ENCODE assay signal across 17 cellular contexts in the genomic region with DNA sequence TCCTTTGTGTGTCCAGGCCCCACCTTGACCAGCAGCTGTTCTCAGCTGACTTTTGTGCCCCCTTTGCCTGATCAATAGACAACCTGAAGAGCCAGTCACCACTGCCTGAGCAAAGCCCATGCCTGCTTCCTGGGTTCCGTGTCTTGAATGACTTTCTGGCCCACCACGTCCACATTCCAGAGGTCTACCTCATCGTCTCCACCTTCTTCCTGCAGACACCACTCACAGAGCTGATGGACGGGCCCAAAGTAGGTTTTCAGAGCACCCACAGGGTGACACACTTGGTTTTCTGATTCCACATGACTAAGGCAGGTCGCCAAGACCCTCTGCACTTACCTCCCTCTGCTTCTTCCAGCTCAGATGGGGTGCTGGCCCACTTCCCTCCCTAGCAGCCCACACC.
DNase-seq lines count a peak whose midpoint lies in the region; ATAC-seq and TF ChIP-seq lines count a peak whose summit lies in the region.
"Had no signal": no experiment of that assay in that cellular context is flagged by ENCODE, and none has a peak within 500 bp of the region (broad histone marks: within the 10 kb centered on the region; RNA-seq: fewer than 3 reads in every experiment).

No MANE protein-coding gene starts in this region.

- TF ChIP-seq CTCF in AG10803 (conservative IDR thresholded peaks at IDR 0.05; ENCODE audit: low read length) (no peak), HFFc6 (IDR thresholded peaks at IDR 0.05) (no peak), RWPE2 (IDR thresholded peaks at IDR 0.05; ENCODE audit: poor library complexity, severe bottlenecking) (no peak), lower leg skin (IDR thresholded peaks at IDR 0.05) (no peak)

- H3K36me3 Mint-ChIP-seq in HFFc6 (ENCODE audit: low read depth), result no peaks in the 10 kb centered on the region

- peaks cover 25% of the 10 kb centered on the region for H3K4me1 Mint-ChIP-seq in HFFc6 (ENCODE audit: low read depth)

- peaks cover 4% of the 10 kb centered on the region for H3K4me1 ChIP-seq in RWPE2 (ENCODE audit: insufficient read depth, poor library complexity, severe bottlenecking)

- no peak overlapping the region; the same call in 1 of the 2 replicates for H3K4me3 Mint-ChIP-seq in HFFc6

- H3K36me3 ChIP-seq in RWPE2 (ENCODE audit: low read depth), result no peaks in the 10 kb centered on the region

- DNase-seq in AG10803 (ENCODE audit: low read depth), result peak; percentile 13
- DNase-seq in HFFc6, result peak; percentile 12
- no peak for DNase-seq in RWPE2 (ENCODE audit: low spot score)
- peak; percentile 93 for DNase-seq in kidney tubule cell (ENCODE audit: low spot score)
- DNase-seq in lower leg skin (ENCODE audit: low spot score in 2 of 2), result no peak
- no peak for DNase-seq in NCI-H526 (lab: John Stamatoyannopoulos, UW)
- DNase-seq in DMS114 treated with DMSO at 0.1 percent for 48 hours (lab: John Stamatoyannopoulos, UW; ENCODE audit: unreplicated experiment), result no peak
- DNase-seq: DMS 273 treated with DMSO at 0.1 percent for 48 hours, Karpas-422, NCI-H1417, NCI-H1930, NCI-H2171, NCI-H446 treated with DMSO at 0.1 percent for 48 hours, NCI-H82 had no signal

- H3K27me3 ChIP-seq in RWPE2 (ENCODE audit: insufficient read depth, poor library complexity, severe bottlenecking), result no peaks in the 10 kb centered on the region
- H3K27me3 ChIP-seq: BLaER1 treated with 17β-estradiol and CSF1 and Interleukin-3, amounts not matched to agents 10 nM and 100 nM had no signal

- peak overlapping the region; percentile 33 for H3K27ac ChIP-seq in RWPE2 (ENCODE audit: poor library complexity, severe bottlenecking)
- H3K27ac ChIP-seq: BLaER1 treated with 17β-estradiol and CSF1 and Interleukin-3, amounts not matched to agents 10 nM and 100 nM had no signal

- WGBS in lower leg skin, 2 donors, result 86 to 91% methylated on average over 5 of the region's 5 CpGs

- no peak for TF ChIP-seq POLR2A in lower leg skin (IDR thresholded peaks at IDR 0.05)

- intact Hi-C loops in lower leg skin (cut with DNase I; ENCODE audit: low total_unique reads), result no loop called here

- no peaks in the 10 kb centered on the region for H3K9me3 ChIP-seq in RWPE2 (ENCODE audit: severe bottlenecking)
- H3K9me3 ChIP-seq: BLaER1 treated with 17β-estradiol and CSF1 and Interleukin-3, amounts not matched to agents 10 nM and 100 nM had no signal

- H3K9me3 Mint-ChIP-seq in HFFc6, result no peaks in the 10 kb centered on the region

- peaks cover 11% of the 10 kb centered on the region for H3K27me3 Mint-ChIP-seq in HFFc6 (ENCODE audit: insufficient read depth)

- peak; percentile 79 for ATAC-seq in RWPE2 (ENCODE audit: low read depth)
- ATAC-seq in HG02642 (IDR thresholded peaks at IDR 0.05; ENCODE audit: poor library complexity, unreplicated experiment), result no peak
- ATAC-seq: GM12878 had no signal

- no peak overlapping the region for H3K4me3 ChIP-seq in AG10803 (ENCODE audit: low read length)
- no peak overlapping the region for H3K4me3 ChIP-seq in RWPE2 (ENCODE audit: severe bottlenecking)
- no peak overlapping the region for H3K4me3 ChIP-seq in lower leg skin (ENCODE audit: low read depth, poor library complexity, severe bottlenecking)
- H3K4me3 ChIP-seq: BLaER1 treated with 17β-estradiol and CSF1 and Interleukin-3, amounts not matched to agents 10 nM and 100 nM; GM12878 had no signal

- H3K27ac Mint-ChIP-seq in HFFc6, result peak overlapping the region; percentile 79

Comparison
In these comparisons a context has a peak if more than half of its experiments do, and no peak if none do; other contexts are left out.
1. DNase-seq: peak in AG10803 (single experiment), HFFc6 (single experiment) and kidney tubule cell (single experiment); none in RWPE2 (single experiment), lower leg skin (0 of 2), NCI-H526 (0 of 2) and DMS114 treated with DMSO at 0.1 percent for 48 hours (single experiment).